Comparison of ENCODE assay signal across 16 cellular contexts in genomic region chr3:73407572-73407971, GRCh38.
"Had no signal": no experiment of that assay in that cellular context is flagged by ENCODE, and none has a peak within 500 bp of the region (broad histone marks: within the 10 kb centered on the region; RNA-seq: fewer than 3 reads in every experiment).

No MANE protein-coding gene starts in this region.

- H3K36me3 ChIP-seq: ovary had no signal

- H3K4me2 ChIP-seq: smooth muscle cell had no signal

- H3K27ac ChIP-seq: epithelial cell of prostate, thoracic aorta had no signal

- H3K4me3 ChIP-seq: heart left ventricle, lung, ovary, smooth muscle cell, thoracic aorta had no signal

- DNase-seq: effector memory CD8-positive, alpha-beta T cell; foreskin melanocyte; heart left ventricle; hippocampal formation; left colon; left ventricle myocardium superior; naive thymus-derived CD8-positive, alpha-beta T cell; ovary; right cardiac atrium; stimulated activated CD4-positive, alpha-beta T cell treated with anti-CD3 and anti-CD28 coated beads, Interleukin-2, amount 100 ng/mL, for 48 hours; stimulated activated naive CD8-positive, alpha-beta T cell treated with anti-CD3 and anti-CD28 coated beads, Interleukin-15, Interleukin-2, amounts not matched to agents 100 U/mL and 50 U/mL, for 24 hours; trophoblast cell had no signal

- H3K9me3 ChIP-seq: heart left ventricle, ovary, thoracic aorta had no signal

- H3K27me3 ChIP-seq: heart left ventricle, ovary had no signal

- ATAC-seq: effector memory CD8-positive, alpha-beta T cell; heart left ventricle; left colon; left ventricle myocardium superior; naive thymus-derived CD8-positive, alpha-beta T cell; right cardiac atrium; stimulated activated naive CD8-positive, alpha-beta T cell treated with anti-CD3 and anti-CD28 coated beads, Interleukin-15, Interleukin-2, amounts not matched to agents 100 U/mL and 50 U/mL, for 24 hours had no signal
